13 cellular contexts compared by ENCODE assay signal in the genomic region with DNA sequence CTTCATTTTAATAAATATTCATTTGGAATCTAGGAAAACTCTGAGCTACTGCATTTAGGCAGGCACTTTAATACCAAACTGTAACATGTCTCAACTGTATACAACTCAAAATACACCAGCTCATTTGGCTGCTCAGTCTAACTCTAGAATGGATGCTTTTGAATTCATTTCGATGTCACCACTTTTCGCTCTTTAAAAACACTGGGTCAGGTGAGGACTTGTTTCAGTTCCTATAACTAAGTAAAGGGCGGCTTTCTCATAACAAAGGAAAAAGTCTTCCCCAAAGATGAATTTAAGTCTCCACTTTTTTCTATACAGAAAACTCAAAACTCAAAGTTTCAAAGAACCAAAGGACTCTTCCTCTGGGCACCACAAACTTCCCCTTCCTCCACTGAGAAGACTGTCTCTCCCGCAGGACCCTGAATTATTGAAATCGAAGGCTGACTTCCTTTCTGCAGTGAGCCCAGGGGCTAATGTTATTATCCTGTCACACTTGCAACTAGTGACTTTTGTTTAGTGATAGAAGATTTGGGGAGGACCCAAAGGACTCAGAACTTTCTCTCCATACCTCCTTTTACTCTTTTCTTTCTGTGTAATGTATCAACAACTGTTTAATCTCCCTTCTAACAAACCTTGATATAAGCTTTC. TPM values are rescaled to one million over a fixed set of nuclear protein-coding genes. Genes with fewer than 3 reads are reported as not detected.
DNase-seq lines count a peak whose midpoint lies in the region; ATAC-seq and TF ChIP-seq lines count a peak whose summit lies in the region.
"Had no signal": no experiment of that assay in that cellular context is flagged by ENCODE, and none has a peak within 500 bp of the region (broad histone marks: within the 10 kb centered on the region; RNA-seq: fewer than 3 reads in every experiment).

No MANE protein-coding gene starts in this region.

- intact Hi-C loops in heart right ventricle (cut with DNase I): no loop called here

- TF ChIP-seq CTCF in heart right ventricle (IDR thresholded peaks at IDR 0.05): no peak

- H3K4me3 Mint-ChIP-seq in memory B cell: peak overlapping the region; percentile 71
- no peak overlapping the region for H3K4me3 Mint-ChIP-seq in effector memory CD8-positive, alpha-beta T cell
- H3K4me3 Mint-ChIP-seq in stimulated activated naive CD8-positive, alpha-beta T cell treated with anti-CD3 and anti-CD28 coated beads, Interleukin-15, amount 100 ng/mL, for 72 hours: no peak overlapping the region
- H3K4me3 Mint-ChIP-seq: CD4-positive, CD25-positive, alpha-beta regulatory T cell had no signal

- H3K9me3 ChIP-seq in heart right ventricle: no peaks in the 10 kb centered on the region

- no peak overlapping the region for H3K4me3 ChIP-seq in heart right ventricle

- no peaks in the 10 kb centered on the region for H3K9me3 Mint-ChIP-seq in memory B cell
- H3K9me3 Mint-ChIP-seq in effector memory CD8-positive, alpha-beta T cell: no peaks in the 10 kb centered on the region
- H3K9me3 Mint-ChIP-seq in stimulated activated naive CD8-positive, alpha-beta T cell treated with anti-CD3 and anti-CD28 coated beads, Interleukin-15, amount 100 ng/mL, for 72 hours: no peaks in the 10 kb centered on the region
- H3K9me3 Mint-ChIP-seq: CD4-positive, CD25-positive, alpha-beta regulatory T cell had no signal

- peaks cover 0 to 75% (median 0%) of the 10 kb centered on the region in 9 donors for H3K36me3 ChIP-seq in heart right ventricle

- peaks cover 7% of the 10 kb centered on the region for H3K4me1 Mint-ChIP-seq in memory B cell
- no peaks in the 10 kb centered on the region for H3K4me1 Mint-ChIP-seq in effector memory CD8-positive, alpha-beta T cell (ENCODE audit: low read depth in 2 of 2)
- H3K4me1 Mint-ChIP-seq in stimulated activated naive CD8-positive, alpha-beta T cell treated with anti-CD3 and anti-CD28 coated beads, Interleukin-15, amount 100 ng/mL, for 72 hours: peaks cover 6% of the 10 kb centered on the region
- H3K4me1 Mint-ChIP-seq: CD4-positive, CD25-positive, alpha-beta regulatory T cell had no signal

- ATAC-seq in GM18867 (IDR thresholded peaks at IDR 0.05; ENCODE audit: unreplicated experiment) (peak; percentile 78), GM21825 (IDR thresholded peaks at IDR 0.05; ENCODE audit: unreplicated experiment) (peak; percentile 86), memory B cell (ENCODE audit: low read depth) (peak; percentile 95), heart right ventricle (no peak)
- ATAC-seq in effector memory CD8-positive, alpha-beta T cell (replicated peaks): no peak
- no peak for ATAC-seq in stimulated activated naive CD8-positive, alpha-beta T cell treated with anti-CD3 and anti-CD28 coated beads, Interleukin-15, amount 100 ng/mL, for 72 hours
- ATAC-seq: Panc1 had no signal

- H3K36me3 Mint-ChIP-seq in memory B cell: peaks cover 2% of the 10 kb centered on the region
- peaks cover 2% of the 10 kb centered on the region for H3K36me3 Mint-ChIP-seq in effector memory CD8-positive, alpha-beta T cell (ENCODE audit: insufficient read depth)

- H3K27ac ChIP-seq in heart right ventricle: no peak overlapping the region

- DNase-seq in KBM-7 (peak; percentile 31), memory B cell (ENCODE audit: low spot score in 2 of 2) (no peak), heart right ventricle (no peak)
- DNase-seq in activated CD4-positive, CD25-positive, alpha-beta regulatory T cell (lab: John Stamatoyannopoulos, UW): no peak
- no peak for DNase-seq in effector memory CD8-positive, alpha-beta T cell
- DNase-seq in stimulated activated naive CD8-positive, alpha-beta T cell treated with anti-CD3 and anti-CD28 coated beads, Interleukin-15, amount 100 ng/mL, for 72 hours: no peak
- DNase-seq: CD4-positive, CD25-positive, alpha-beta regulatory T cell; KG1; retina had no signal

- H3K27ac Mint-ChIP-seq in memory B cell: peak overlapping the region; percentile 93
- H3K27ac Mint-ChIP-seq in effector memory CD8-positive, alpha-beta T cell: no peak overlapping the region
- H3K27ac Mint-ChIP-seq in stimulated activated naive CD8-positive, alpha-beta T cell treated with anti-CD3 and anti-CD28 coated beads, Interleukin-15, amount 100 ng/mL, for 72 hours: no peak overlapping the region
- H3K27ac Mint-ChIP-seq: CD4-positive, CD25-positive, alpha-beta regulatory T cell had no signal

- no peaks in the 10 kb centered on the region for H3K27me3 Mint-ChIP-seq in memory B cell
- no peaks in the 10 kb centered on the region for H3K27me3 Mint-ChIP-seq in effector memory CD8-positive, alpha-beta T cell
- H3K27me3 Mint-ChIP-seq in stimulated activated naive CD8-positive, alpha-beta T cell treated with anti-CD3 and anti-CD28 coated beads, Interleukin-15, amount 100 ng/mL, for 72 hours: no peaks in the 10 kb centered on the region

- H3K4me1 ChIP-seq in heart right ventricle: no peaks in the 10 kb centered on the region

- H3K27me3 ChIP-seq in heart right ventricle: no peaks in the 10 kb centered on the region

- 72 to 78% methylated on average over 5 of the region's 5 CpGs for WGBS in heart right ventricle, 2 donors

- in situ Hi-C loops in KBM-7 (cut with MboI; ENCODE audit: low pct_unique_long_range_greater_than_20kb, low sequenced_read_pairs): no loop called here

RNA-seq across cellular contexts. Expression of a gene that starts 9.7 kb away (rescaled TPM):
- 10 to 100 TPM; 48.0 to 69.4 (median 55.2) TPM for total RNA-seq in heart right ventricle
- polyA plus RNA-seq in heart right ventricle: 10 to 100 TPM; 19.5 to 62.9 TPM

RNA-seq across cellular contexts. Expression of a gene that starts 39.8 kb away (rescaled TPM):
- total RNA-seq in heart right ventricle: 10 to 100 TPM in 1 of 10 donors, 1 to 10 TPM in 9; 1.8 to 26.5 (median 3.6) TPM
- 1 to 10 TPM; 1.4 to 3.2 TPM for polyA plus RNA-seq in heart right ventricle
- total RNA-seq: G401 had no signal

Comparison
In these comparisons a context has a peak if more than half of its experiments do, and no peak if none do; other contexts are left out.
1. ATAC-seq: peak in GM18867 (single experiment), GM21825 (single experiment) and memory B cell (single experiment); none in effector memory CD8-positive, alpha-beta T cell (single experiment), heart right ventricle (0 of 8) and stimulated activated naive CD8-positive, alpha-beta T cell treated with anti-CD3 and anti-CD28 coated beads, Interleukin-15, amount 100 ng/mL, for 72 hours (single experiment).